ENCODE assay signal across 34 cellular contexts in genomic region chr18:47077111-47077510, GRCh38. TPM values are rescaled to one million over a fixed set of nuclear protein-coding genes. Genes with fewer than 3 reads are reported as not detected.
"Had no signal": no experiment of that assay in that cellular context is flagged by ENCODE, and none has a peak within 500 bp of the region (broad histone marks: within the 10 kb centered on the region; RNA-seq: fewer than 3 reads in every experiment).

No MANE protein-coding gene starts in this region.

- H3K27me3 Mint-ChIP-seq: activated CD4-positive, alpha-beta T cell treated with anti-CD3 and anti-CD28 coated beads for 36 hours; activated naive CD8-positive, alpha-beta T cell; activated naive CD8-positive, alpha-beta T cell treated with anti-CD3 and anti-CD28 coated beads, Interleukin-2, amount 50 U/mL, for 24 hours; brain had no signal

- H3K27me3 ChIP-seq: Peyer's patch had no signal

- H3K27ac ChIP-seq: Peyer's patch, SJSA1 had no signal

- H3K9ac ChIP-seq: SK-N-SH had no signal

- H3K4me3 Mint-ChIP-seq: activated CD4-positive, alpha-beta T cell treated with anti-CD3 and anti-CD28 coated beads for 36 hours; activated CD4-positive, alpha-beta T cell treated with anti-CD3 and anti-CD28 coated beads, Interleukin-2, amount 10 ng/mL, durations not matched to agents 7 days and 5 days; activated naive CD4-positive, alpha-beta T cell treated with anti-CD3 and anti-CD28 coated beads, Interleukin-2, amount 10 ng/mL, durations not matched to agents 7 days and 5 days; activated naive CD8-positive, alpha-beta T cell; activated naive CD8-positive, alpha-beta T cell treated with anti-CD3 and anti-CD28 coated beads, Interleukin-2, amount 50 U/mL, for 24 hours; T-helper 1 cell treated with Interleukin-12 subunit alpha and Interleukin-12 subunit beta and Interleukin-4 antibody, amounts not matched to agents 30 μg/mL and 1 μg/mL, for 36 hours; T-helper 2 cell treated with Interferon-gamma antibody and Interleukin-4, amounts not matched to agents 5 μg/mL and 100 μg/mL, for 36 hours had no signal

- H3K4me2 ChIP-seq: SK-N-SH had no signal

- H3K36me3 ChIP-seq: Peyer's patch, SJSA1 had no signal

- ATAC-seq: activated CD4-positive, alpha-beta T cell treated with anti-CD3 and anti-CD28 coated beads for 36 hours; activated CD4-positive, CD25-positive, alpha-beta regulatory T cell treated with anti-CD3 and anti-CD28 coated beads, Interleukin-2, amount 50 U/mL, for 24 hours; activated naive CD8-positive, alpha-beta T cell treated with anti-CD3 and anti-CD28 coated beads, Interleukin-2, amount 50 U/mL, for 24 hours; K562; PC-3 had no signal

- DNase-seq: activated CD4-positive, alpha-beta T cell treated with anti-CD3 and anti-CD28 coated beads for 36 hours; activated CD4-positive, alpha-beta T cell treated with anti-CD3 and anti-CD28 coated beads, Interleukin-2, amount 10 ng/mL, durations not matched to agents 7 days and 5 days; activated CD4-positive, alpha-beta T cell treated with anti-CD3 and anti-CD28 coated beads, Interleukin-2, amount 50 U/mL, for 48 hours; activated CD8-positive, alpha-beta memory T cell treated with anti-CD3 and anti-CD28 coated beads, Interleukin-2, amount 50 U/mL, for 4 hours; activated effector memory CD4-positive, alpha-beta T cell treated with Interleukin-2 at 50 U/mL for 16 hours; activated naive CD4-positive, alpha-beta T cell treated with anti-CD3 and anti-CD28 coated beads, Interleukin-2, amount 10 ng/mL, durations not matched to agents 7 days and 5 days; activated naive CD8-positive, alpha-beta T cell treated with anti-CD3 and anti-CD28 coated beads, Interleukin-2, amount 50 U/mL, for 24 hours; activated T-cell treated with anti-CD3 and anti-CD28 coated beads for 4 hours; activated T-cell treated with anti-CD3 and anti-CD28 coated beads, Interleukin-2, amount 50 U/mL, for 48 hours; NCI-H1092 treated with DMSO at 0.1 percent for 48 hours; NCI-H1417; NCI-H146; NCI-H187; NCI-H2029 treated with DMSO at 0.1 percent for 48 hours; NCI-H2107; NCI-H2171 treated with DMSO at 0.1 percent for 48 hours; NCI-H345; NCI-H524 treated with DMSO at 0.1 percent for 48 hours; NK-92 treated with Interleukin-12 subunit alpha and Interleukin-12 subunit beta, amount 100 ng/mL, for 24 hours; PC-3; Peyer's patch; RPMI8226; SHP77 treated with DMSO at 0.1 percent for 48 hours; SK-N-SH had no signal

- H3K4me1 Mint-ChIP-seq: activated CD4-positive, alpha-beta T cell treated with anti-CD3 and anti-CD28 coated beads for 36 hours; activated naive CD4-positive, alpha-beta T cell treated with anti-CD3 and anti-CD28 coated beads, Interleukin-2, amount 10 ng/mL, durations not matched to agents 7 days and 5 days; activated naive CD8-positive, alpha-beta T cell treated with anti-CD3 and anti-CD28 coated beads, Interleukin-2, amount 50 U/mL, for 24 hours; brain had no signal

- H3K4me1 ChIP-seq: Peyer's patch, SJSA1 had no signal

- H3K9me3 Mint-ChIP-seq: activated CD4-positive, alpha-beta T cell treated with anti-CD3 and anti-CD28 coated beads, Interleukin-2, amount 10 ng/mL, durations not matched to agents 7 days and 5 days; activated naive CD4-positive, alpha-beta T cell treated with anti-CD3 and anti-CD28 coated beads, Interleukin-2, amount 10 ng/mL, durations not matched to agents 7 days and 5 days; activated naive CD8-positive, alpha-beta T cell treated with anti-CD3 and anti-CD28 coated beads, Interleukin-2, amount 50 U/mL, for 24 hours; brain; T-helper 1 cell treated with Interleukin-12 subunit alpha and Interleukin-12 subunit beta and Interleukin-4 antibody, amounts not matched to agents 30 μg/mL and 1 μg/mL, for 36 hours; T-helper 2 cell treated with Interferon-gamma antibody and Interleukin-4, amounts not matched to agents 5 μg/mL and 100 μg/mL, for 36 hours had no signal

- H3K9me3 ChIP-seq: Peyer's patch, SJSA1, SK-N-SH had no signal

- H3K36me3 Mint-ChIP-seq: activated naive CD4-positive, alpha-beta T cell treated with anti-CD3 and anti-CD28 coated beads, Interleukin-2, amount 10 ng/mL, durations not matched to agents 7 days and 5 days; brain had no signal

- H3K27ac Mint-ChIP-seq: activated CD4-positive, alpha-beta T cell treated with anti-CD3 and anti-CD28 coated beads for 36 hours; activated CD4-positive, alpha-beta T cell treated with anti-CD3 and anti-CD28 coated beads, Interleukin-2, amount 10 ng/mL, durations not matched to agents 7 days and 5 days; activated naive CD4-positive, alpha-beta T cell treated with anti-CD3 and anti-CD28 coated beads, Interleukin-2, amount 10 ng/mL, durations not matched to agents 7 days and 5 days; activated naive CD8-positive, alpha-beta T cell; activated naive CD8-positive, alpha-beta T cell treated with anti-CD3 and anti-CD28 coated beads, Interleukin-2, amount 50 U/mL, for 24 hours; T-helper 1 cell treated with Interleukin-12 subunit alpha and Interleukin-12 subunit beta and Interleukin-4 antibody, amounts not matched to agents 30 μg/mL and 1 μg/mL, for 36 hours; T-helper 2 cell treated with Interferon-gamma antibody and Interleukin-4, amounts not matched to agents 5 μg/mL and 100 μg/mL, for 36 hours had no signal

- H3K4me3 ChIP-seq: K562, Peyer's patch, SJSA1 had no signal

RNA-seq across cellular contexts. Expression of gene ELOA2, which starts 41.7 kb away (rescaled TPM):
- total RNA-seq: activated CD4-positive, alpha-beta T cell treated with anti-CD3 and anti-CD28 coated beads for 36 hours; activated CD4-positive, alpha-beta T cell treated with anti-CD3 and anti-CD28 coated beads, Interleukin-2, amount 10 ng/mL, durations not matched to agents 7 days and 5 days; bronchial epithelial cell; K562; M059J; NCI-H460; PC-3; Peyer's patch; SJSA1 had no signal
- polyA plus RNA-seq: K562, SK-N-SH had no signal
